21 cellular contexts compared by ENCODE assay signal in the genomic region with DNA sequence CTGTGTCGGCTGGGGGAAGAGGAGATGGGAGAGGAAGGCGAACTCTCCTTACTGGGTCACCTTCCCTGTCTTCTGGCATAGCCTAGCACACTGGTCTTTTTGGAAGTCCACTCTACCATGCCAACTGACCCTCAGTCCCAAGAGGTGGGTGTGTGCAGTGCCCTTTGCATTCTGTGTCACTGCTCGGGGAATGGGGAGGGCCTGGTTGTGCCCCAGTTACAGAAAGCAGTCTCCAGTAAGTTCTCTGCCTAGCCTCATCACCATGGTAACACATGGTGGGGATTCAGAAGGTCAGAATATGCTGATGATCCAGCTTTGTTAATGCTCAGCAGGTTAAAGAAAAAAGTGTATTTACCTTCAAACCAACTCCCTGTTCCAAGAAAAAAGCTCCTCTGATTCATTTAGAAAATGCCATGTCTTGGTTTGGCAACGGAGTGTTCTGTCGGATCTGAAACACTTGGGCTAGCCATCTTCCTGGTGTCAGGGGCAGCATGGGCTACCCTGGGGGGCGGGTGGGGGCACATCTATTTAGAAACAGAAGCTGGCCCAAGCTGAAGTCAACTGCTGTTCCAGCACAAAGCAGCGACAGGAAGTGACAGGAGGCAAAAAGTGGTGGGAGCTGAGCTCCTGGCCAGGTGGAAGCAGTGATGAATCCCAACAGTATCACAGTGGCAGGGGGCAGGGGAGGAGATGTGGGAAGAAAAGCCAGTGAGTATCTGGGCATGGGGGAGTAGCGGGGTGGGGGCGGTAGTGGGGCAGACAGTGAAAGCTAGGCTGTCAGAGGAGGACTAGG. TPM values are rescaled to one million over a fixed set of nuclear protein-coding genes. Genes with fewer than 3 reads are reported as not detected.
DNase-seq lines count a peak whose midpoint lies in the region; TF ChIP-seq lines count a peak whose summit lies in the region.
"Had no signal": no experiment of that assay in that cellular context is flagged by ENCODE, and none has a peak within 500 bp of the region (broad histone marks: within the 10 kb centered on the region; RNA-seq: fewer than 3 reads in every experiment).

No MANE protein-coding gene starts in this region.

- H3K27ac ChIP-seq in liver (ENCODE audit: low read depth in 1 of 2, low read length in 2 of 2): no peak overlapping the region
- no peak overlapping the region for H3K27ac ChIP-seq in vagina
- H3K27ac ChIP-seq in transverse colon: no peak overlapping the region
- H3K27ac ChIP-seq in testis: no peak overlapping the region
- H3K27ac ChIP-seq: foreskin keratinocyte, prostate gland, upper lobe of left lung had no signal

- H3K9me3 Mint-ChIP-seq in activated T-cell treated with anti-CD3 and anti-CD28 coated beads, Interleukin-2, amount 50 U/mL, for 24 hours: no peaks in the 10 kb centered on the region
- no peaks in the 10 kb centered on the region for H3K9me3 Mint-ChIP-seq in brain

- H3K36me3 ChIP-seq in liver (ENCODE audit: control insufficient read depth in 4 of 4, insufficient read depth in 3 of 4, low read depth in 1 of 4, low read length in 3 of 4) (peaks cover 6 to 47% (median 26%) of the 10 kb centered on the region in 4 donors), vagina (peaks cover 0 to 43% of the 10 kb centered on the region in 2 donors), transverse colon (peaks cover 0 to 45% (median 12%) of the 10 kb centered on the region in 4 donors), testis (ENCODE audit: low read depth, missing control alignments) (no peaks in the 10 kb centered on the region)

- H3K27me3 Mint-ChIP-seq in activated T-cell treated with anti-CD3 and anti-CD28 coated beads, Interleukin-2, amount 50 U/mL, for 24 hours: no peaks in the 10 kb centered on the region
- no peaks in the 10 kb centered on the region for H3K27me3 Mint-ChIP-seq in brain

- in situ Hi-C loops in transverse colon (cut with MboI; ENCODE audit: low pct_ligation_motif_present in 1 of 4, low pct_unique_long_range_greater_than_20kb in 1 of 4, low sequenced_read_pairs in 3 of 4) (no loop called here), ACHN (cut with HindIII; ENCODE audit: low pct_ligation_motif_present, low pct_unique_long_range_greater_than_20kb, low sequenced_read_pairs) (no loop called here)

- H3K9ac ChIP-seq in liver (ENCODE audit: low read depth in 1 of 2, low read length in 2 of 2): no peak overlapping the region

- TF ChIP-seq POLR2A in vagina (IDR thresholded peaks at IDR 0.05) (no peak), transverse colon (IDR thresholded peaks at IDR 0.05) (no peak), testis (IDR thresholded peaks at IDR 0.05) (no peak)

- 82% methylated on average over 9 of the region's 9 CpGs for WGBS in liver
- 87 to 92% methylated on average over 8 to 9 of the region's 9 CpGs for WGBS in transverse colon (ENCODE audit: low coverage in 1 of 2), 2 donors
- 80 to 85% methylated on average over 9 of the region's 9 CpGs for WGBS in testis, 2 donors

- H3K4me1 ChIP-seq in liver (ENCODE audit: control insufficient read depth in 4 of 4, insufficient read depth in 4 of 4, low read length in 3 of 4) (peaks cover 0 to 9% (median under 1%) of the 10 kb centered on the region in 4 donors), vagina (no peaks in the 10 kb centered on the region), transverse colon (no peaks in the 10 kb centered on the region), testis (no peaks in the 10 kb centered on the region)
- H3K4me1 ChIP-seq: Caco-2, foreskin keratinocyte, prostate gland, upper lobe of left lung had no signal

- no peaks in the 10 kb centered on the region for H3K27me3 ChIP-seq in liver (ENCODE audit: control insufficient read depth in 4 of 4, insufficient read depth in 4 of 4, low read length in 3 of 4)
- no peaks in the 10 kb centered on the region for H3K27me3 ChIP-seq in vagina
- H3K27me3 ChIP-seq in transverse colon: no peaks in the 10 kb centered on the region
- no peaks in the 10 kb centered on the region for H3K27me3 ChIP-seq in testis
- H3K27me3 ChIP-seq: foreskin keratinocyte, upper lobe of left lung had no signal

- TF ChIP-seq CTCF in brain (conservative IDR thresholded peaks at IDR 0.05): no peak
- no peak for TF ChIP-seq CTCF in liver (IDR thresholded peaks at IDR 0.05; ENCODE audit: low read depth, low read length, missing input control)
- no peak for TF ChIP-seq CTCF in vagina (IDR thresholded peaks at IDR 0.05)
- TF ChIP-seq CTCF in transverse colon (IDR thresholded peaks at IDR 0.05): no peak
- TF ChIP-seq CTCF in testis (IDR thresholded peaks at IDR 0.05): no peak

- peaks cover 87% of the 10 kb centered on the region for H3K36me3 Mint-ChIP-seq in activated T-cell treated with anti-CD3 and anti-CD28 coated beads, Interleukin-2, amount 50 U/mL, for 24 hours (ENCODE audit: low read depth)
- H3K36me3 Mint-ChIP-seq in brain: peaks cover 26% of the 10 kb centered on the region

- no peak overlapping the region for H3K4me3 ChIP-seq in liver (ENCODE audit: low read depth in 1 of 3, low read length in 3 of 3)
- no peak overlapping the region for H3K4me3 ChIP-seq in vagina
- no peak overlapping the region for H3K4me3 ChIP-seq in transverse colon
- no peak overlapping the region for H3K4me3 ChIP-seq in testis
- H3K4me3 ChIP-seq: prostate gland, upper lobe of left lung had no signal

- peaks cover 10% of the 10 kb centered on the region for H3K4me1 Mint-ChIP-seq in activated T-cell treated with anti-CD3 and anti-CD28 coated beads, Interleukin-2, amount 50 U/mL, for 24 hours (ENCODE audit: low read depth)
- H3K4me1 Mint-ChIP-seq in brain: peaks cover 44% of the 10 kb centered on the region

- DNase-seq in activated T-cell treated with anti-CD3 and anti-CD28 coated beads, Interleukin-2, amount 50 U/mL, for 24 hours: no peak
- DNase-seq in activated T-cell treated with anti-CD3 and anti-CD28 coated beads, Interleukin-2, amount 50 U/mL, for 1 hour: no peak
- DNase-seq in vagina (ENCODE audit: extremely low spot score in 2 of 2) (peak; percentile 40 to 56), transverse colon (no peak), ACHN (no peak), testis (no peak)
- DNase-seq: activated CD4-positive, alpha-beta T cell treated with anti-CD3 and anti-CD28 coated beads for 4 hours; activated effector memory CD4-positive, alpha-beta T cell treated with Interleukin-2 at 50 U/mL for 16 hours; Caco-2; DND-41; effector CD8-positive, alpha-beta T cell; foreskin keratinocyte; hippocampal formation; NCI-H1694; NCI-H526; RPMI8226; T-helper 2 cell; upper lobe of left lung had no signal

- no peak for TF ChIP-seq RAD21 in liver (IDR thresholded peaks at IDR 0.05)

- peak overlapping the region; percentile 66 for H3K27ac Mint-ChIP-seq in activated T-cell treated with anti-CD3 and anti-CD28 coated beads, Interleukin-2, amount 50 U/mL, for 24 hours
- peak overlapping the region in 4 of 5 experiments; percentile 42 to 87 (median 56) for H3K27ac Mint-ChIP-seq in brain

- no peak overlapping the region for H3K4me3 Mint-ChIP-seq in activated T-cell treated with anti-CD3 and anti-CD28 coated beads, Interleukin-2, amount 50 U/mL, for 24 hours
- no peak overlapping the region for H3K4me3 Mint-ChIP-seq in brain

- no peaks in the 10 kb centered on the region for H3K9me3 ChIP-seq in liver (ENCODE audit: control insufficient read depth in 4 of 4, low read length in 3 of 4)
- H3K9me3 ChIP-seq in vagina: no peaks in the 10 kb centered on the region
- no peaks in the 10 kb centered on the region for H3K9me3 ChIP-seq in transverse colon
- no peaks in the 10 kb centered on the region for H3K9me3 ChIP-seq in testis
- H3K9me3 ChIP-seq: Caco-2, prostate gland, upper lobe of left lung had no signal

- intact Hi-C loops in vagina (cut with DNase I): no loop called here
- intact Hi-C loops in transverse colon (cut with DNase I; ENCODE audit: low total_unique reads): no loop called here
- intact Hi-C loops in testis (cut with DNase I; ENCODE audit: low total_unique reads): no loop called here

- TF ChIP-seq EP300 in transverse colon (IDR thresholded peaks at IDR 0.05; ENCODE audit: low read depth): no peak

TF ChIP-seq in liver, 16 proteins besides CTCF, POLR2A, EP300 and RAD21:
- TF ChIP-seq, protein P1, sequence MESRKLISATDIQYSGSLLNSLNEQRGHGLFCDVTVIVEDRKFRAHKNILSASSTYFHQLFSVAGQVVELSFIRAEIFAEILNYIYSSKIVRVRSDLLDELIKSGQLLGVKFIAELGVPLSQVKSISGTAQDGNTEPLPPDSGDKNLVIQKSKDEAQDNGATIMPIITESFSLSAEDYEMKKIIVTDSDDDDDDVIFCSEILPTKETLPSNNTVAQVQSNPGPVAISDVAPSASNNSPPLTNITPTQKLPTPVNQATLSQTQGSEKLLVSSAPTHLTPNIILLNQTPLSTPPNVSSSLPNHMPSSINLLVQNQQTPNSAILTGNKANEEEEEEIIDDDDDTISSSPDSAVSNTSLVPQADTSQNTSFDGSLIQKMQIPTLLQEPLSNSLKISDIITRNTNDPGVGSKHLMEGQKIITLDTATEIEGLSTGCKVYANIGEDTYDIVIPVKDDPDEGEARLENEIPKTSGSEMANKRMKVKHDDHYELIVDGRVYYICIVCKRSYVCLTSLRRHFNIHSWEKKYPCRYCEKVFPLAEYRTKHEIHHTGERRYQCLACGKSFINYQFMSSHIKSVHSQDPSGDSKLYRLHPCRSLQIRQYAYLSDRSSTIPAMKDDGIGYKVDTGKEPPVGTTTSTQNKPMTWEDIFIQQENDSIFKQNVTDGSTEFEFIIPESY (IDR thresholded peaks at IDR 0.05): no peak
- TF ChIP-seq SP1 (IDR thresholded peaks at IDR 0.05) (peak; percentile 54), RXRA (IDR thresholded peaks at IDR 0.05) (peak in 1 of 2 donors; percentile 41), TAF1 (conservative IDR thresholded peaks at IDR 0.05) (no peak), EGR1 (IDR thresholded peaks at IDR 0.05; ENCODE audit: low read depth in 2 of 2) (no peak), HNF4A (conservative IDR thresholded peaks at IDR 0.05) (peak; percentile 61 to 68), YY1 (IDR thresholded peaks at IDR 0.05) (no peak)
- TF ChIP-seq, protein P2, sequence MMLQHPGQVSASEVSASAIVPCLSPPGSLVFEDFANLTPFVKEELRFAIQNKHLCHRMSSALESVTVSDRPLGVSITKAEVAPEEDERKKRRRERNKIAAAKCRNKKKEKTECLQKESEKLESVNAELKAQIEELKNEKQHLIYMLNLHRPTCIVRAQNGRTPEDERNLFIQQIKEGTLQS (IDR thresholded peaks at IDR 0.05): no peak

RNA-seq across cellular contexts. Expression of a gene that starts 37.0 kb away (rescaled TPM):
- polyA plus RNA-seq in brain (ENCODE audit: insufficient read depth, low read depth, low replicate concordance) (267 TPM), liver (under 1 TPM; 0.11 to 0.15 TPM), testis (ENCODE audit: insufficient read depth, low read depth, low replicate concordance) (27.5 TPM)
- total RNA-seq in liver (under 1 TPM; under 0.01 to 0.33 TPM), vagina (32.9 TPM), transverse colon (1 to 10 TPM in 3 of 4 donors, not detected in 1; 2.2 to 3.5 (median 2.7) TPM), testis (10 to 100 TPM; 30.0 to 67.2 TPM)

Comparison
In these comparisons a context has a peak if more than half of its experiments do, and no peak if none do; other contexts are left out.
1. DNase-seq: peak in vagina (2 of 2); none in activated T-cell treated with anti-CD3 and anti-CD28 coated beads, Interleukin-2, amount 50 U/mL, for 24 hours (single experiment), activated T-cell treated with anti-CD3 and anti-CD28 coated beads, Interleukin-2, amount 50 U/mL, for 1 hour (single experiment), transverse colon (single experiment), ACHN (single experiment) and testis (single experiment).